Comparison of ENCODE assay signal across 27 cellular contexts in the genomic region with DNA sequence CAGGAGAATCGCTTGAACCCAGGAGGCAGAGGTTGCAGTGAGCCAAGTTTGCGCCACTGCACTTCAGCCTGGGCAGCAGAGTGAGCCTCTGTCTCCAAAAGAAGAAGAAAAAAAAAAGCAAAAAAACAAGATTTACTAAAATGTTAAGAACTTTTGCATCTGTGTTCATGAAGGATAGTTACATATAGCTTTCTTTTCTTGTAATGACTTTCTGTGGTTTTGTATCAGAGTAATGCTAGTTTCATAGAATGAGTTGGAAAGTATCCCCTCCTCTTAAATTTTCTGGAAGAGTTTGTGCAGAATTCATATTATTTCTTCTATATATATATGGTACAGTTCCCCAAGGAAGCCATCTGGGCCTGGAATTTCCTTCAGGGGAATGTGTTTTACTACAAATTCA.
"Had no signal": no experiment of that assay in that cellular context is flagged by ENCODE, and none has a peak within 500 bp of the region (broad histone marks: within the 10 kb centered on the region; RNA-seq: fewer than 3 reads in every experiment).

No MANE protein-coding gene starts in this region.

- DNase-seq: hypothalamus; islet precursor cell; left ventricle myocardium inferior; mesendoderm; naive B cell; natural killer cell; nephron progenitor cell; occipital lobe; retina; right cardiac atrium; stimulated activated CD4-positive, alpha-beta T cell treated with anti-CD3 and anti-CD28 coated beads, Interleukin-4, amount 100 ng/mL, for 24 hours; stimulated activated naive CD4-positive, alpha-beta T cell treated with Interleukin-2 at 50 U/mL for 16 hours; stimulated activated naive CD8-positive, alpha-beta T cell treated with anti-CD3 and anti-CD28 coated beads, Interleukin-15, amount 100 ng/mL, for 72 hours; substantia nigra; thyroid gland; transverse colon; upper lobe of left lung had no signal

- H3K27ac ChIP-seq: left ventricle myocardium inferior, neural progenitor cell, neutrophil, ovary, prostate gland, skin epidermis, thyroid gland, transverse colon, upper lobe of left lung, vagina had no signal

- H3K36me3 Mint-ChIP-seq: mesothelial cell of epicardium; naive B cell; natural killer cell; neural progenitor cell; stimulated activated memory B cell treated with anti-CD40 and anti-IgM and Interleukin-4, amounts not matched to agents 10 μg/mL and 1 μg/mL and 100 μg/mL, for 72 hours had no signal

- H3K4me3 ChIP-seq: left ventricle myocardium inferior, lung, neural progenitor cell, ovary, prostate gland, skin epidermis, thyroid gland, transverse colon, upper lobe of left lung, vagina had no signal

- H3K27me3 Mint-ChIP-seq: naive B cell; stimulated activated memory B cell treated with anti-CD40 and anti-IgM and Interleukin-4, amounts not matched to agents 10 μg/mL and 1 μg/mL and 100 μg/mL, for 72 hours; stimulated activated naive CD8-positive, alpha-beta T cell treated with anti-CD3 and anti-CD28 coated beads, Interleukin-15, amount 100 ng/mL, for 72 hours had no signal

- H3K27me3 ChIP-seq: neural progenitor cell, neutrophil, ovary, thyroid gland, transverse colon, upper lobe of left lung, vagina had no signal

- H3K4me3 Mint-ChIP-seq: mesothelial cell of epicardium; naive B cell; natural killer cell; nephron progenitor cell; neural progenitor cell; stimulated activated memory B cell treated with anti-CD40 and anti-IgM and Interleukin-4, amounts not matched to agents 10 μg/mL and 1 μg/mL and 100 μg/mL, for 72 hours; stimulated activated naive CD8-positive, alpha-beta T cell treated with anti-CD3 and anti-CD28 coated beads, Interleukin-15, amount 100 ng/mL, for 72 hours had no signal

- H3K4me1 Mint-ChIP-seq: mesothelial cell of epicardium; naive B cell; natural killer cell; nephron progenitor cell; neural progenitor cell; stimulated activated memory B cell treated with anti-CD40 and anti-IgM and Interleukin-4, amounts not matched to agents 10 μg/mL and 1 μg/mL and 100 μg/mL, for 72 hours had no signal

- H3K4me1 ChIP-seq: left ventricle myocardium inferior, neural progenitor cell, prostate gland, thyroid gland, transverse colon, upper lobe of left lung, vagina had no signal

- H3K9ac ChIP-seq: neural progenitor cell had no signal

- H3K9me3 Mint-ChIP-seq: mesothelial cell of epicardium; natural killer cell; stimulated activated memory B cell treated with anti-CD40 and anti-IgM and Interleukin-4, amounts not matched to agents 10 μg/mL and 1 μg/mL and 100 μg/mL, for 72 hours; stimulated activated naive CD8-positive, alpha-beta T cell treated with anti-CD3 and anti-CD28 coated beads, Interleukin-15, amount 100 ng/mL, for 72 hours had no signal

- H3K9me3 ChIP-seq: left ventricle myocardium inferior, neutrophil, ovary, prostate gland, thyroid gland, transverse colon, upper lobe of left lung, vagina had no signal

- H3K4me2 ChIP-seq: neural progenitor cell had no signal

- H2AFZ ChIP-seq: neural progenitor cell had no signal

- ATAC-seq: natural killer cell; right cardiac atrium; sciatic nerve; stimulated activated memory B cell treated with anti-CD40 and anti-IgM and Interleukin-4, amounts not matched to agents 10 μg/mL and 1 μg/mL and 100 μg/mL, for 72 hours; stimulated activated naive CD8-positive, alpha-beta T cell treated with anti-CD3 and anti-CD28 coated beads, Interleukin-15, amount 100 ng/mL, for 72 hours had no signal

- H3K36me3 ChIP-seq: left ventricle myocardium inferior, neural progenitor cell, neutrophil, ovary, prostate gland, thyroid gland, transverse colon, upper lobe of left lung, vagina had no signal

- H3K27ac Mint-ChIP-seq: mesothelial cell of epicardium; natural killer cell; nephron progenitor cell; neural progenitor cell; stimulated activated memory B cell treated with anti-CD40 and anti-IgM and Interleukin-4, amounts not matched to agents 10 μg/mL and 1 μg/mL and 100 μg/mL, for 72 hours; stimulated activated naive CD8-positive, alpha-beta T cell treated with anti-CD3 and anti-CD28 coated beads, Interleukin-15, amount 100 ng/mL, for 72 hours had no signal
